24 cellular contexts compared by ENCODE assay signal in the genomic region with DNA sequence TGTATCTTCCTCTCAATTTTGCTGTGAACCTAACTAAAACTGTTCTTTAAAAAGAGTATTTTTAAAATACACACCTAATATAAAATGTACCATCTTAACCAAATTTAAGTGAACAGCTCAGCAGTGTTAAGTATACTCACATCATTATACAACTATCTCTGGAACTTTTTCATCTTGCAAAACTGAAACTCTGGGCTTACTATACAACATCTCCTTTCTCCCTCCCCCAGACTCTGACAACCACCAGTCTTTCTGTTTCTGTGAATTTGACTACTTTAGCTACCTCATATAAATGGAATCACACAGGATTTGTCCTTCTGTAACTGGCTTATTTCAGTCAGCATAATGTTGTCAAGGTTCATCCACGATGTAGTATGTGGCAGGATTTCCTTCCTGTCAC.
"Had no signal": no experiment of that assay in that cellular context is flagged by ENCODE, and none has a peak within 500 bp of the region (broad histone marks: within the 10 kb centered on the region; RNA-seq: fewer than 3 reads in every experiment).

No MANE protein-coding gene starts in this region.

- ATAC-seq: effector memory CD8-positive, alpha-beta T cell; left lobe of liver; mucosa of descending colon; natural killer cell treated with Interleukin-12 subunit alpha and Interleukin-12 subunit beta and Interleukin-15 and Interleukin-18, amount 100 ng/mL, for 72 hours; stimulated activated naive B cell treated with anti-CD40 and anti-IgM and Interleukin-4, amounts not matched to agents 10 μg/mL and 1 μg/mL and 100 μg/mL, for 72 hours had no signal

- H3K4me3 ChIP-seq: esophagus squamous epithelium, mucosa of descending colon, prostate gland, right atrium auricular region, sigmoid colon, thoracic aorta, tibial nerve, upper lobe of left lung had no signal

- H3K27ac ChIP-seq: esophagus squamous epithelium, neutrophil, prostate gland, right atrium auricular region, sigmoid colon, thoracic aorta, tibial nerve, upper lobe of left lung had no signal

- H3K9me3 ChIP-seq: mucosa of descending colon, neutrophil, prostate gland, thoracic aorta had no signal

- H3K36me3 ChIP-seq: esophagus squamous epithelium, neutrophil, prostate gland, right atrium auricular region, sigmoid colon, thoracic aorta, tibial nerve, upper lobe of left lung had no signal

- DNase-seq: cortex of kidney; effector memory CD8-positive, alpha-beta T cell; erythroblast; esophagus squamous epithelium; head of caudate nucleus; kidney; mesenchymal stem cell; mucosa of descending colon; naive B cell; sigmoid colon; stimulated activated CD4-positive, alpha-beta T cell treated with anti-CD3 and anti-CD28 coated beads, Interleukin-15, amount 100 ng/mL, for 24 hours; stimulated activated CD4-positive, alpha-beta T cell treated with anti-CD3 and anti-CD28 coated beads, Interleukin-2, amount 100 ng/mL, for 48 hours; stimulated activated naive B cell treated with anti-CD40 and anti-IgM and Interleukin-4, amounts not matched to agents 10 μg/mL and 1 μg/mL and 100 μg/mL, for 72 hours; upper lobe of left lung had no signal

- FAIRE-seq: endometrium, frontal cortex, kidney, urothelium cell line had no signal

- H3K4me1 ChIP-seq: prostate gland, right atrium auricular region, sigmoid colon, upper lobe of left lung had no signal

- H3K27me3 ChIP-seq: right atrium auricular region, sigmoid colon, tibial nerve, upper lobe of left lung had no signal
